Comparison of ENCODE assay signal across 1 cellular context in the genomic region with DNA sequence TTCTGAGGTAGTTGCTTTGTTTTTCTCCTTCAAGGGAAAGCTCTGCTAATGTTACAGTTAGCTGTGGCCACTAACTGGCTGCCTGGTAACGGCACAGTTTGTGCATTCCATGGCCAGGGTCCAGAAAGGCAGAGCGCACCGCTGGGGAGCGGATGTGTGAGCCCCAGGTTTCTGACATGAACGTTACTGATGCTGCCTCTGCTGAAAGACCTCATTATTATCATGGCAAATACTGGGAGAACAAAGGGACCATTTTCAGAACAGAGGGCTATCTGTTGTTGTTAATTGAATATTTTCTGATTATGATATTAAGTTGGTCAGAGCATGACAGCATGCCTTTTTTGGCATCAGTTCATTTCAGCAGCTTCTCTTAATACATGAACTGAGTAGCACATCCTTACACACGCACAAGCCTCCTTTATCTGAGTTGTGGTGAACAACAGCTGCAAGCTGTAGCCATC.
TF ChIP-seq lines count a peak whose summit lies in the region.

No MANE protein-coding gene starts in this region.

TF ChIP-seq in H1, 55 proteins besides CTCF, POLR2A, EP300 and RAD21 (continued from another document):
- no peak for TF ChIP-seq CHD7 (IDR thresholded peaks at IDR 0.05; ENCODE audit: insufficient replicate concordance, low read length)
